ENCODE assay signal across 8 cellular contexts in the genomic region with DNA sequence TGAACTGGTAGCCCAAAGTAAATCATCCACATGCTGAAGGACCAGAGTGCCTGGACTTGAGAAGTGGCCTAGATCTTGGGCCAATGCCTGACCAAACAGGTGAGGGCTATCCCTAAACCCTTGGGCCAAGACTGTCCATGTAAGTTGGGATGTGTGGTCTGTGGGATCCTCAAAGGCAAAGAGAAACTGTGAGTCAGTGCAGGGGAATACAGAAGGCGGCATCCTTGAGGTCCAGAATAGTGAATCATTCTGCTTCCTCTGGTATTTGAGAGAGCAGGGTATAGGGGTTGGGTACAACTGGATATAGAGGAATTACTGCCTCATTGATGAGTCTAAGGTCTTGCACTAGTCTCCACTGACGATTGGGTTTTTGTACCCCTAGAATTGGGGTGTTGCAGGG.
DNase-seq lines count a peak whose midpoint lies in the region; ATAC-seq and TF ChIP-seq lines count a peak whose summit lies in the region.
"Not testable (repeated sequence)": the region's sequence is repeated elsewhere in the genome, so short reads cannot be mapped to it uniquely, and the experiment has no call there.

No MANE protein-coding gene starts in this region.

- not testable (repeated sequence) for TF ChIP-seq CTCF in PC-3 (conservative IDR thresholded peaks at IDR 0.05; ENCODE audit: low read depth, low read length); cardiac fibroblast (IDR thresholded peaks at IDR 0.05; ENCODE audit: low read depth, low read length); fibroblast of pulmonary artery (IDR thresholded peaks at IDR 0.05; ENCODE audit: low read length, missing control alignments); tibial artery (IDR thresholded peaks at IDR 0.05)

- not testable (repeated sequence) for H3F3A ChIP-seq in PC-3 (ENCODE audit: low read length, unreplicated experiment)

- H3K36me3 ChIP-seq in PC-3 (ENCODE audit: low read depth, low read length), result not testable (repeated sequence)
- peaks cover 0 to 10% (median 6%) of the 10 kb centered on the region in 3 donors for H3K36me3 ChIP-seq in tibial artery

- H3K27me3 Mint-ChIP-seq in activated T-helper 17 cell treated with anti-CD3 and anti-CD28 coated beads, Interleukin-2, amount 50 U/mL, for 72 hours, result not testable (repeated sequence)

- H3K9me3 ChIP-seq in PC-3 (ENCODE audit: low read length); tibial artery: not testable (repeated sequence)

- H3K27me3 ChIP-seq in PC-3 (ENCODE audit: low read length); tibial artery: not testable (repeated sequence)

- peak overlapping the region; percentile 55 for H3K27ac Mint-ChIP-seq in activated T-helper 17 cell treated with anti-CD3 and anti-CD28 coated beads, Interleukin-2, amount 50 U/mL, for 72 hours

- not testable (repeated sequence) for H3K9me2 ChIP-seq in PC-3 (replicated peaks; ENCODE audit: low read length)

- not testable (repeated sequence) for H3K4me3 ChIP-seq in PC-3 (ENCODE audit: low read length); cardiac fibroblast (replicated peaks in 1 of 2; ENCODE audit: low read depth in 2 of 2, low read length in 2 of 2); fibroblast of pulmonary artery (replicated peaks; ENCODE audit: low read depth, low read length); tibial artery

- not testable (repeated sequence) for H3K4me2 ChIP-seq in PC-3 (ENCODE audit: low read length)

- peaks cover 46% of the 10 kb centered on the region for H3K4me1 Mint-ChIP-seq in activated T-helper 17 cell treated with anti-CD3 and anti-CD28 coated beads, Interleukin-2, amount 50 U/mL, for 72 hours

- H4K20me1 ChIP-seq in PC-3 (ENCODE audit: low read length), result not testable (repeated sequence)

- H3K36me3 Mint-ChIP-seq in activated T-helper 17 cell treated with anti-CD3 and anti-CD28 coated beads, Interleukin-2, amount 50 U/mL, for 72 hours (ENCODE audit: low read depth), result peaks cover 48% of the 10 kb centered on the region

- not testable (repeated sequence) for ATAC-seq in PC-3
- peak; percentile 44 for ATAC-seq in activated T-helper 17 cell treated with anti-CD3 and anti-CD28 coated beads, Interleukin-2, amount 50 U/mL, for 72 hours (replicated peaks)

- not testable (repeated sequence) for H3K9ac ChIP-seq in PC-3 (ENCODE audit: low read length)

- not testable (repeated sequence) for BruUV-seq in PC-3 (replicated peaks; lab: Mats Ljungman, UMichigan)

- intact Hi-C loops in PC-3 (cut with micrococcal nuclease); tibial artery (cut with DNase I; ENCODE audit: low total_unique reads): not testable (repeated sequence)

- not testable (repeated sequence) for H3K9me3 Mint-ChIP-seq in activated T-helper 17 cell treated with anti-CD3 and anti-CD28 coated beads, Interleukin-2, amount 50 U/mL, for 72 hours

- not testable (repeated sequence) for H2AFZ ChIP-seq in PC-3 (ENCODE audit: low read length)

- H3K4me1 ChIP-seq in PC-3 (ENCODE audit: insufficient read depth, low read length), result not testable (repeated sequence)
- H3K4me1 ChIP-seq in tibial artery, result peaks cover 0 to 82% (median 29%) of the 10 kb centered on the region in 4 donors

- POLR2A ChIA-PET in PC-3 (lab: Charles Lee; ENCODE audit: unreplicated experiment), result not testable (repeated sequence)

- DNase-seq in AG08395 (ENCODE audit: low spot score), result peak; percentile 58
- peak; percentile 82 for DNase-seq in HCEC 1CT
- peak; percentile 65 for DNase-seq in PC-3
- DNase-seq in cardiac fibroblast (ENCODE audit: low read depth in 2 of 2), result peak; percentile 48 to 89
- DNase-seq in fibroblast of pulmonary artery (ENCODE audit: low read depth), result peak; percentile 67
- DNase-seq in myocyte (ENCODE audit: low read depth), result peak; percentile 91
- DNase-seq in tibial artery, result not testable (repeated sequence)

- CTCF ChIA-PET in PC-3 (lab: Charles Lee), result not testable (repeated sequence)

- H3K27ac ChIP-seq in PC-3 (ENCODE audit: low read length), result peak overlapping the region; percentile 13; the same call in 1 of the 2 replicates
- H3K27ac ChIP-seq in tibial artery, result peak overlapping the region; percentile 5 to 28

- peaks cover 24% of the 10 kb centered on the region for H3K79me2 ChIP-seq in PC-3 (ENCODE audit: low read length)

- not testable (repeated sequence) for H3K4me3 Mint-ChIP-seq in activated T-helper 17 cell treated with anti-CD3 and anti-CD28 coated beads, Interleukin-2, amount 50 U/mL, for 72 hours
